In the genomic region with DNA sequence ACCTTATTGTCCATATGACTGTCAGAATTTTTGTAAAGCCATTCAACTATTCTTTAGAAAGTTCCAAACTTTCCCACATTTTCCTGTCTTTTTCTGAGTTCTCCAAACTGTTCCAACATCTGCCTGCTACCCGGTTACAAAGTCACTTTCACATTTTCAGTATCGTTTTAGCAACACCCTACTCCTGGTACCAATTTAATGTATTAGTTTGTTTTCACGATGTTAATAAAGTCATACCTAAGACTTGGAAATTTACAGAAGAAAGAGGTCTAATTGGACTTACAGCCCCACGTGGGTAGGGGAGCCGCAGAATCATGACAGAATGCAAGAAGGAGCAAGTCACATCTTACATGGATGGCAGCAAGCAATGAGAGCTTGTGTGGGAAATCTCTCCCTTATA, we compare ENCODE assay signal across 8 cellular contexts.
"Had no signal": no experiment of that assay in that cellular context is flagged by ENCODE, and none has a peak within 500 bp of the region (broad histone marks: within the 10 kb centered on the region; RNA-seq: fewer than 3 reads in every experiment).

No MANE protein-coding gene starts in this region.

- H3K4me3 ChIP-seq: GM12878 had no signal

- DNase-seq: GDM1, GF-D8 had no signal

- FAIRE-seq: G401.6, GM12878, GM12891, GM12892, GM18507, GM19239 had no signal

- ATAC-seq: GM12878 had no signal
